Comparison of ENCODE assay signal across 20 cellular contexts in genomic region chr6:98547634-98548033, GRCh38.
A peak's percentile ranks its signal among the peaks of the same experiment; 100 is the strongest.
DNase-seq lines count a peak whose midpoint lies in the region; ATAC-seq and TF ChIP-seq lines count a peak whose summit lies in the region.
"Had no signal": no experiment of that assay in that cellular context is flagged by ENCODE, and none has a peak within 500 bp of the region (broad histone marks: within the 10 kb centered on the region; RNA-seq: fewer than 3 reads in every experiment).

No MANE protein-coding gene starts in this region.

- peaks cover 35% of the 10 kb centered on the region for H3K4me1 Mint-ChIP-seq in neural progenitor cell
- H3K4me1 Mint-ChIP-seq: B cell had no signal

- H3K27me3 ChIP-seq in neural progenitor cell (no peaks in the 10 kb centered on the region), transverse colon (no peaks in the 10 kb centered on the region)
- H3K27me3 ChIP-seq: brain microvascular endothelial cell had no signal

- H3K9ac ChIP-seq in neural progenitor cell, result no peak overlapping the region

- WGBS in transverse colon (ENCODE audit: low coverage in 1 of 2), 2 donors, result 56 to 65% methylated on average over 4 to 5 of the region's 5 CpGs

- no peak overlapping the region for H3K4me2 ChIP-seq in neural progenitor cell

- ATAC-seq in left cardiac atrium, result no peak

- H3K4me3 Mint-ChIP-seq in neural progenitor cell, result no peak overlapping the region
- H3K4me3 Mint-ChIP-seq: B cell; stimulated activated naive CD8-positive, alpha-beta T cell treated with anti-CD3 and anti-CD28 coated beads, Interleukin-15, Interleukin-2, amounts not matched to agents 100 ng/mL and 50 ng/mL, for 24 hours had no signal

- in situ Hi-C loops in transverse colon (cut with MboI; ENCODE audit: low pct_ligation_motif_present in 1 of 4, low pct_unique_long_range_greater_than_20kb in 1 of 4, low sequenced_read_pairs in 3 of 4), result no loop called here

- no peak overlapping the region for H3K4me3 ChIP-seq in epithelial cell of esophagus (ENCODE audit: low read length)
- no peak overlapping the region for H3K4me3 ChIP-seq in neural progenitor cell
- no peak overlapping the region for H3K4me3 ChIP-seq in transverse colon
- H3K4me3 ChIP-seq: HAP-1, lung had no signal

- no peak for TF ChIP-seq POLR2A in transverse colon (IDR thresholded peaks at IDR 0.05)

- DNase-seq in GM04504 (ENCODE audit: low read depth), result peak; percentile 3
- DNase-seq in NCI-H69 (lab: John Stamatoyannopoulos, UW), result peak; percentile 63
- peak; percentile 19 for DNase-seq in epithelial cell of esophagus (ENCODE audit: low read depth)
- DNase-seq in neural progenitor cell (ENCODE audit: low spot score), result no peak
- DNase-seq in transverse colon, result no peak
- DNase-seq in GM10266 (ENCODE audit: extremely low spot score), result no peak
- DNase-seq in left cardiac atrium, result no peak
- DNase-seq in occipital lobe (lab: John Stamatoyannopoulos, UW), result no peak
- DNase-seq: activated CD4-positive, alpha-beta T cell treated with anti-CD3 and anti-CD28 coated beads, Interleukin-2, amount 50 U/mL, for 1 hour; activated naive CD4-positive, alpha-beta T cell treated with Interleukin-2 at 50 U/mL for 16 hours; brain microvascular endothelial cell; NCI-H1105 treated with DMSO at 0.1 percent for 48 hours; NCI-H2081 treated with DMSO at 0.1 percent for 48 hours; NCI-H524; NK-92 treated with Interleukin-12 subunit alpha and Interleukin-12 subunit beta, amount 100 ng/mL, for 24 hours; Right ventricle myocardium superior had no signal

- H3K36me3 ChIP-seq in neural progenitor cell (no peaks in the 10 kb centered on the region), transverse colon (no peaks in the 10 kb centered on the region)
- H3K36me3 ChIP-seq: brain microvascular endothelial cell, HAP-1 had no signal

- H3K27ac ChIP-seq in neural progenitor cell (no peak overlapping the region), transverse colon (no peak overlapping the region)
- H3K27ac ChIP-seq: brain microvascular endothelial cell had no signal

- peak overlapping the region; percentile 79 for H2AFZ ChIP-seq in neural progenitor cell (replicated peaks)

- H3K4me1 ChIP-seq in neural progenitor cell (peaks cover 7% of the 10 kb centered on the region), transverse colon (no peaks in the 10 kb centered on the region)

- no peaks in the 10 kb centered on the region for H3K9me3 Mint-ChIP-seq in neural progenitor cell
- H3K9me3 Mint-ChIP-seq: stimulated activated naive CD8-positive, alpha-beta T cell treated with anti-CD3 and anti-CD28 coated beads, Interleukin-15, Interleukin-2, amounts not matched to agents 100 ng/mL and 50 ng/mL, for 24 hours had no signal

- intact Hi-C loops in transverse colon (cut with DNase I; ENCODE audit: low total_unique reads) (no loop called here), left cardiac atrium (cut with DNase I) (no loop called here)

- no peaks in the 10 kb centered on the region for H3K36me3 Mint-ChIP-seq in neural progenitor cell

- TF ChIP-seq CTCF in epithelial cell of esophagus (IDR thresholded peaks at IDR 0.05; ENCODE audit: insufficient read depth, low read depth, low read length, missing control alignments) (no peak), neural progenitor cell (IDR thresholded peaks at IDR 0.05) (no peak), transverse colon (IDR thresholded peaks at IDR 0.05) (no peak), GM10266 (IDR thresholded peaks at IDR 0.05; ENCODE audit: control insufficient read depth, insufficient read depth, low read depth, missing control alignments) (no peak)

- H3K9me3 ChIP-seq in neural progenitor cell (ENCODE audit: low read depth) (no peaks in the 10 kb centered on the region), transverse colon (no peaks in the 10 kb centered on the region)
- H3K9me3 ChIP-seq: HAP-1 had no signal

- H3K79me2 ChIP-seq in neural progenitor cell (ENCODE audit: low read depth), result no peaks in the 10 kb centered on the region

- no peak for TF ChIP-seq EP300 in transverse colon (IDR thresholded peaks at IDR 0.05; ENCODE audit: low read depth)

- H3K27ac Mint-ChIP-seq in neural progenitor cell, result peak overlapping the region; percentile 76
- H3K27ac Mint-ChIP-seq: B cell; stimulated activated naive CD8-positive, alpha-beta T cell treated with anti-CD3 and anti-CD28 coated beads, Interleukin-15, Interleukin-2, amounts not matched to agents 100 ng/mL and 50 ng/mL, for 24 hours had no signal

- H4K20me1 ChIP-seq in neural progenitor cell (ENCODE audit: low read depth), result no peaks in the 10 kb centered on the region

- peaks cover 4% of the 10 kb centered on the region for H3K27me3 Mint-ChIP-seq in neural progenitor cell (ENCODE audit: insufficient read depth, low read depth)
- H3K27me3 Mint-ChIP-seq: B cell had no signal

- no peaks in the 10 kb centered on the region for H3F3A ChIP-seq in neural progenitor cell (ENCODE audit: low read depth)

Comparison
In these comparisons a context has a peak if more than half of its experiments do, and no peak if none do; other contexts are left out.
1. DNase-seq: peak in GM04504 (single experiment), NCI-H69 (single experiment) and epithelial cell of esophagus (single experiment); none in neural progenitor cell (single experiment), transverse colon (single experiment), GM10266 (single experiment), left cardiac atrium (single experiment) and occipital lobe (single experiment).